In the genomic region with DNA sequence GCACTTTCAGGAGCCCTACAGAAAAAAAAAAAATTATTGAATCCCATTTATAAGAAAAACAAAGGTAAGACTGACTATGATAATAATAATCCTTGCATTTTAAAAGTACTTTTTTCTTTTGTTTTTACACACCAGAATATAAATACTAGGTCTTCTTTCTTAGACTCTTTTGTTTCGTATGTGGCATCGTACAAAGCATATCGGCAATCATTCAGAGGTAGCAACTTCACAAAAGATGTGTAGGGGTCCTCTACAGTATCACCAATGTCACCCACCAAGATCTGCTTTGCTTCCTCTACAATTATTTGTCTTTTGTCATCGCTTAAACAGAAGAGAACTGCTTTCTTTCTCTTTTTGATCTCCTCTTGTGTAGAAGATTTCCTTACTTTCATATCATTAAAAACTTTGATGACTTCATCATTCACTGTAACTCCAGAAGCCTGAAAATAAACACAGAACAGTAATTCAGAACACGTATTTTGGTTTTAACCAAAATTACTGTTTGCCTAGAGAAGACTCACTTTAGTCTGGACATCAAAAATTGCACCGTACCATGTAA, we compare ENCODE assay signal across 8 cellular contexts. TPM values are rescaled to one million over a fixed set of nuclear protein-coding genes. Genes with fewer than 3 reads are reported as not detected.
DNase-seq lines count a peak whose midpoint lies in the region; ATAC-seq and TF ChIP-seq lines count a peak whose summit lies in the region.

No MANE protein-coding gene starts in this region.

- intact Hi-C loops in posterior cingulate gyrus (cut with DNase I): no loop called here

- DNase-seq in GM23248: no peak
- DNase-seq in fibroblast of villous mesenchyme (ENCODE audit: low read depth): no peak
- DNase-seq in skeletal muscle cell (ENCODE audit: low read depth): no peak
- no peak for DNase-seq in NCI-H2227 (lab: John Stamatoyannopoulos, UW; ENCODE audit: unreplicated experiment)
- no peak for DNase-seq in stimulated activated CD4-positive, alpha-beta T cell treated with anti-CD3 and anti-CD28 coated beads, Interleukin-1b, Interleukin-23, amount 100 ng/mL, for 48 hours
- no peak for DNase-seq in posterior cingulate gyrus

- WGBS in GM23248 (ENCODE audit: low coverage in 1 of 2, low lambda C conversion rate in 2 of 2, missing lambda C conversion rate in 2 of 2), 2 experiments: 26 to 33% methylated on average over 6 of the region's 6 CpGs

- H3K27ac ChIP-seq in GM23248 (peak overlapping the region; percentile 89), VCaP (peak overlapping the region; percentile 90)

- H2AFZ ChIP-seq in GM23248: peak overlapping the region; percentile 77; the same call in 1 of the 2 replicates

- peaks cover 8% of the 10 kb centered on the region for H3K36me3 ChIP-seq in GM23248 (ENCODE audit: low read depth)

- peak overlapping the region; percentile 99 for H3K4me2 ChIP-seq in GM23248 (ENCODE audit: unreplicated experiment)

- no peaks in the 10 kb centered on the region for H4K20me1 ChIP-seq in GM23248 (ENCODE audit: insufficient read depth)

- peaks cover 45% of the 10 kb centered on the region for H3F3A ChIP-seq in GM23248 (ENCODE audit: insufficient read depth)

- no peaks in the 10 kb centered on the region for H3K9me3 ChIP-seq in GM23248 (ENCODE audit: low read depth)

- peaks cover 48% of the 10 kb centered on the region for H3K4me1 ChIP-seq in GM23248 (ENCODE audit: insufficient read depth)

- in situ Hi-C loops in GM23248 (cut with MboI): no loop called here

- TF ChIP-seq CTCF in VCaP (conservative IDR thresholded peaks at IDR 0.05) (no peak), fibroblast of villous mesenchyme (IDR thresholded peaks at IDR 0.05; ENCODE audit: insufficient read depth, low read depth, low read length) (no peak)

- H3K9me2 ChIP-seq in GM23248 (ENCODE audit: insufficient read depth): no peaks in the 10 kb centered on the region

- peaks cover 38% of the 10 kb centered on the region for H3K79me2 ChIP-seq in GM23248 (ENCODE audit: insufficient read depth)

- peak overlapping the region; percentile 92 for H3K9ac ChIP-seq in GM23248

- H3K27me3 ChIP-seq in GM23248 (replicated peaks; ENCODE audit: insufficient read depth): no peaks in the 10 kb centered on the region

- peak overlapping the region; percentile 81 for H3K4me3 ChIP-seq in GM23248
- H3K4me3 ChIP-seq in fibroblast of villous mesenchyme (ENCODE audit: low read depth, low read length): peak overlapping the region; percentile 86
- peak overlapping the region; percentile 79 for H3K4me3 ChIP-seq in skeletal muscle cell (ENCODE audit: low read depth, low read length)

- ATAC-seq in GM19023 (IDR thresholded peaks at IDR 0.05; ENCODE audit: unreplicated experiment): no peak

RNA-seq across cellular contexts. Expression of a gene that starts 1.2 kb away (rescaled TPM):
- 92.2 and 103 TPM in 2 replicates for total RNA-seq in GM23248 (2014; rRNA removed; shearing (Covaris generic))
- polyA plus RNA-seq in GM23248 (2016; fragmentation: Nextera tagmentation; extraction: Ambion mirVana): 183 and 185 TPM in 2 replicates
- total RNA-seq in fibroblast of villous mesenchyme: 109 and 173 TPM in 2 replicates
